ENCODE assay signal across 8 cellular contexts in genomic region chr9:35910613-35911488, GRCh38. TPM values are rescaled to one million over a fixed set of nuclear protein-coding genes. Genes with fewer than 3 reads are reported as not detected.
DNase-seq lines count a peak whose midpoint lies in the region; ATAC-seq and TF ChIP-seq lines count a peak whose summit lies in the region.

No MANE protein-coding gene starts in this region.

- dilution Hi-C loops in mammary epithelial cell (cut with HindIII; ENCODE audit: low sequenced_read_pairs) = no loop called here

- H3K9ac ChIP-seq in KMS-11 (no peak overlapping the region), mammary epithelial cell (ENCODE audit: insufficient read depth, low read length) (no peak overlapping the region)

- DNase-seq in DMS153 treated with DMSO at 0.1 percent for 48 hours (lab: John Stamatoyannopoulos, UW; ENCODE audit: unreplicated experiment) (peak; percentile 58), SKM-1 treated with dmso at 0.1 percent for 144 hours (lab: John Stamatoyannopoulos, UW; ENCODE audit: unreplicated experiment) (peak; percentile 45), mammary epithelial cell (peak; percentile 56), lung (ENCODE audit: low spot score) (peak; percentile 60), middle frontal gyrus (ENCODE audit: extremely low spot score, low spot score) (no peak)

- no peaks in the 10 kb centered on the region for H3K79me2 ChIP-seq in KMS-11 (ENCODE audit: insufficient read depth, low read depth)
- no peaks in the 10 kb centered on the region for H3K79me2 ChIP-seq in mammary epithelial cell (ENCODE audit: insufficient read depth, low read length)

- BruUV-seq in mammary epithelial cell (replicated peaks; lab: Mats Ljungman, UMichigan) = no TSS peak

- peak; percentile 65 for TF ChIP-seq CTCF in KMS-11 (conservative IDR thresholded peaks at IDR 0.05; ENCODE audit: low read depth, low read length)
- TF ChIP-seq CTCF in mammary epithelial cell (conservative IDR thresholded peaks at IDR 0.05 in 1 of 2, IDR thresholded peaks at IDR 0.05 in 1 of 2; ENCODE audit: extremely low read depth in 1 of 2, insufficient read depth in 1 of 2, low read depth in 1 of 2, low read length in 2 of 2) = peak; percentile 75 to 79
- peak; percentile 23 for TF ChIP-seq CTCF in lung (IDR thresholded peaks at IDR 0.05; ENCODE audit: control extremely low read depth, extremely low read depth)

- H3K9me3 ChIP-seq in mammary epithelial cell (replicated peaks; ENCODE audit: insufficient read depth, low read length) (no peaks in the 10 kb centered on the region), lung (ENCODE audit: control insufficient read depth in 2 of 2, insufficient read depth in 1 of 2, low read length in 1 of 2) (no peaks in the 10 kb centered on the region)

- CTCF ChIA-PET in mammary epithelial cell (lab: Charles Lee; ENCODE audit: low non-redundant PET) = no interaction called here

- intact Hi-C loops in mammary epithelial cell (cut with micrococcal nuclease) = loop anchor here (1.0 to 2.0 kb wide), 3 partner anchors 8 to 121 kb away; no protein-coding TSS in a partner anchor

- H3K4me2 ChIP-seq in KMS-11 (no peak overlapping the region; the same call in 1 of the 2 replicates), mammary epithelial cell (ENCODE audit: insufficient read depth, low read depth, low read length) (no peak overlapping the region)

- in situ Hi-C loops in mammary epithelial cell (cut with MboI; ENCODE audit: low sequenced_read_pairs in 2 of 2) = no loop called here

- ATAC-seq in lung (ENCODE audit: insufficient read depth, low FRiP score) (no peak), HG02840 (IDR thresholded peaks at IDR 0.05; ENCODE audit: low FRiP score, unreplicated experiment) (no peak)

- no peak overlapping the region for H3K27ac ChIP-seq in KMS-11
- no peak overlapping the region for H3K27ac ChIP-seq in mammary epithelial cell (ENCODE audit: insufficient read depth, low read depth, low read length)
- peak overlapping the region; percentile 96 to 99 for H3K27ac ChIP-seq in lung (ENCODE audit: low read depth in 1 of 2, low read length in 1 of 2)
- peak overlapping the region; percentile 33 for H3K27ac ChIP-seq in urinary bladder (ENCODE audit: low read depth)

- no peaks in the 10 kb centered on the region for H4K20me1 ChIP-seq in KMS-11 (ENCODE audit: insufficient read depth)
- no peaks in the 10 kb centered on the region for H4K20me1 ChIP-seq in mammary epithelial cell (ENCODE audit: insufficient read depth, low read length)

- H3K36me3 ChIP-seq in KMS-11 (ENCODE audit: insufficient read depth) (no peaks in the 10 kb centered on the region), mammary epithelial cell (ENCODE audit: insufficient read depth, low read length) (no peaks in the 10 kb centered on the region), lung (ENCODE audit: control insufficient read depth in 2 of 2, insufficient read depth in 2 of 2, low read length in 2 of 2) (no peaks in the 10 kb centered on the region), urinary bladder (ENCODE audit: insufficient read depth) (no peaks in the 10 kb centered on the region)

- 43% methylated on average over 10 of the region's 15 CpGs for WGBS in mammary epithelial cell (ENCODE audit: low coverage, missing lambda C conversion rate)
- WGBS in lung, 2 donors = 42 to 46% methylated on average over 15 of the region's 15 CpGs
- WGBS in urinary bladder = 65% methylated on average over 15 of the region's 15 CpGs

- H3K4me1 ChIP-seq in KMS-11 (ENCODE audit: low read depth, poor library complexity, severe bottlenecking) (peaks cover 13% of the 10 kb centered on the region), mammary epithelial cell (ENCODE audit: insufficient read depth, low read length) (peaks cover 50% of the 10 kb centered on the region), lung (ENCODE audit: control insufficient read depth in 2 of 2, insufficient read depth in 2 of 2, low read length in 2 of 2) (peaks cover 0 to 37% of the 10 kb centered on the region in 2 donors), urinary bladder (ENCODE audit: insufficient read depth) (peaks cover 3% of the 10 kb centered on the region)

- H2AFZ ChIP-seq in KMS-11 (ENCODE audit: low read depth) = peak overlapping the region; percentile 60; the same call in 1 of the 2 replicates
- H2AFZ ChIP-seq in mammary epithelial cell (ENCODE audit: low read depth, low read length) = peak overlapping the region; percentile 84

- H3K4me3 ChIP-seq in KMS-11 (IDR thresholded peaks at IDR 0.05; ENCODE audit: insufficient read depth, low read depth, low read length) (no peak overlapping the region), mammary epithelial cell (replicated peaks in 1 of 3; ENCODE audit: insufficient read depth in 1 of 3, low read depth in 2 of 3, low read length in 3 of 3) (no peak overlapping the region), lung (peak overlapping the region; percentile 21), urinary bladder (ENCODE audit: low read depth, low read length) (no peak overlapping the region)

- no peaks in the 10 kb centered on the region for H3K27me3 ChIP-seq in KMS-11 (ENCODE audit: insufficient read depth, low read depth)
- no peaks in the 10 kb centered on the region for H3K27me3 ChIP-seq in mammary epithelial cell (ENCODE audit: insufficient read depth, low read length)
- H3K27me3 ChIP-seq in lung (ENCODE audit: control insufficient read depth, insufficient read depth) = no peaks in the 10 kb centered on the region

RNA-seq across cellular contexts. Expression of gene SPAAR, which starts 1.6 kb away (rescaled TPM):
- total RNA-seq in mammary epithelial cell (under 1 TPM in 1 of 2 donors, not detected in 1; 0.33 TPM), lung (1 to 10 TPM; 3.7 to 6.7 TPM), urinary bladder (not detected)
- polyA plus RNA-seq in mammary epithelial cell (0.27 TPM), lung (1 to 10 TPM; 5.7 to 5.8 TPM), urinary bladder (1.4 TPM)
- polyA minus RNA-seq in mammary epithelial cell = not detected

RNA-seq across cellular contexts. Expression of gene HRCT1, which starts 4.8 kb away (rescaled TPM):
- total RNA-seq in mammary epithelial cell (1 to 10 TPM; 1.6 to 4.7 TPM), lung (10 to 100 TPM in 1 of 2 donors, not detected in 1; 14.1 TPM), urinary bladder (0.42 TPM)
- polyA plus RNA-seq in mammary epithelial cell (3.2 TPM), lung (1 to 10 TPM; 1.7 to 6.3 TPM), urinary bladder (15.8 TPM)
- not detected for polyA minus RNA-seq in mammary epithelial cell

RNA-seq across cellular contexts. Expression of gene OR13J1, which starts 40.6 kb away (rescaled TPM):
- not detected for total RNA-seq in mammary epithelial cell
- not detected for polyA plus RNA-seq in mammary epithelial cell
- not detected for polyA minus RNA-seq in mammary epithelial cell
- not detected for total RNA-seq in lung
- polyA plus RNA-seq in lung = not detected
- not detected for total RNA-seq in urinary bladder
- polyA plus RNA-seq in urinary bladder = not detected

RNA-seq across cellular contexts. Expression of gene OR2S2, which starts 47.1 kb away (rescaled TPM):
- total RNA-seq in mammary epithelial cell (under 1 TPM; 0.28 to 0.33 TPM), lung (not detected), urinary bladder (not detected)
- polyA plus RNA-seq in mammary epithelial cell (not detected), lung (not detected), urinary bladder (not detected)
- not detected for polyA minus RNA-seq in mammary epithelial cell

Comparison
In these comparisons a context has a peak if more than half of its experiments do, and no peak if none do; other contexts are left out.
1. H3K27ac ChIP-seq: peak in lung (2 of 2) and urinary bladder (single experiment); none in KMS-11 (single experiment) and mammary epithelial cell (single experiment).
2. CTCF ChIP-seq: peak in every context shown above with its lines; median percentile 77 in mammary epithelial cell; 65 in KMS-11; 23 in lung.